8 cellular contexts compared by ENCODE assay signal in the genomic region with DNA sequence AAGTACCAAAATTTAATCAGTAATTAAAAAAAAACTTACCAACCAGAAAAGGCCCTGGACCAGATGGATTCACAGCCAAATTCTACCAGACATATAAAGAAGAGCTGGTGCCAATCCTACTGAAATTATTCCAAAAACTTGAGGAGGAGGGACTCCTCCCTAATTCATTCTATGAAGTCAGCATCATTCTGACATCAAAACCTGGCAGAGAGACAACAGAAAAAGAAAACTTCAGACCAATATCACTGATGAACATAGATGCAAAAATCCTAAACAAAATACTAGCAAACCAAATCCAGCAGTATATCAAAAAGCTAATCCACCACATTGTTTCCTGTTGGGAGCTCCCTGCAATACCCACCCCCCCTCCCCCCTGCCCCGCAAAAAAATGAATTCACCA.
"Had no signal": no experiment of that assay in that cellular context is flagged by ENCODE, and none has a peak within 500 bp of the region (broad histone marks: within the 10 kb centered on the region; RNA-seq: fewer than 3 reads in every experiment).

A gene (minus strand): TSS at position 101 of the 400 bp plus-strand sequence. CDS start 19,639 bp downstream, outside the sequence.

- FAIRE-seq: G401.6, GM12878, GM12891, GM12892, GM18507, GM19239 had no signal

- ATAC-seq: GM12878 had no signal

- DNase-seq: GDM1, GF-D8 had no signal
